ENCODE assay signal across 9 cellular contexts in genomic region chr6:33392979-33393378, GRCh38. TPM values are rescaled to one million over a fixed set of nuclear protein-coding genes. Genes with fewer than 3 reads are reported as not detected.
DNase-seq lines count a peak whose midpoint lies in the region; ATAC-seq and TF ChIP-seq lines count a peak whose summit lies in the region.
"Had no signal": no experiment of that assay in that cellular context is flagged by ENCODE, and none has a peak within 500 bp of the region (broad histone marks: within the 10 kb centered on the region; RNA-seq: fewer than 3 reads in every experiment).

No MANE protein-coding gene starts in this region.

- H3K4me3 ChIP-seq in AG04450 (ENCODE audit: low read depth, low read length) (peak overlapping the region; percentile 92), H7 (ENCODE audit: insufficient read depth, low read depth, low read length) (peak overlapping the region; percentile 98), iPS-18a (ENCODE audit: low read length) (peak overlapping the region; percentile 94)

- H3K27ac ChIP-seq in AG04450 (ENCODE audit: low read depth, low read length) = no peak overlapping the region
- no peak overlapping the region for H3K27ac ChIP-seq in iPS-18a (ENCODE audit: low read length)

- POLR2A ChIA-PET in AG04450 (lab: Yijun Ruan, JAX) = no interaction called here
- POLR2A ChIA-PET in WTC11 (lab: Charles Lee) = no interaction called here

- no peak for DNase-seq in AG04450 (ENCODE audit: low read depth, low spot score)
- no peak for DNase-seq in H7
- no peak for DNase-seq in WTC11 (ENCODE audit: low spot score)
- DNase-seq in kidney tubule cell (ENCODE audit: low spot score) = no peak
- DNase-seq in epidermal melanocyte (ENCODE audit: insufficient read length, low spot score) = no peak
- DNase-seq: NCI-H510A had no signal

- peaks cover 34% of the 10 kb centered on the region for H3K4me1 Mint-ChIP-seq in WTC11

- peak overlapping the region; percentile 96 for H3K4me3 Mint-ChIP-seq in WTC11

- H3K9me3 Mint-ChIP-seq in WTC11 = no peaks in the 10 kb centered on the region

- peaks cover 4% of the 10 kb centered on the region; the same call in 1 of the 2 replicates for H3K27me3 Mint-ChIP-seq in WTC11 (ENCODE audit: low read depth)

- ATAC-seq in WTC11 (no peak), GM18868 (IDR thresholded peaks at IDR 0.05; ENCODE audit: unreplicated experiment) (no peak), HG02973 (IDR thresholded peaks at IDR 0.05; ENCODE audit: unreplicated experiment) (no peak)

- H3K9ac ChIP-seq in iPS-18a (ENCODE audit: low read length) = peak overlapping the region; percentile 73

- H3K36me3 Mint-ChIP-seq in WTC11 = peaks cover 15% of the 10 kb centered on the region

- H3K36me3 ChIP-seq in H7 (replicated peaks; ENCODE audit: control insufficient read depth, insufficient read depth, low read length) (peaks cover 4% of the 10 kb centered on the region; the same call in 1 of the 2 replicates), iPS-18a (ENCODE audit: control insufficient read depth, low read depth, low read length) (peaks cover 9% of the 10 kb centered on the region)

- no peak for TF ChIP-seq CTCF in AG04450 (IDR thresholded peaks at IDR 0.05; ENCODE audit: low read depth, low read length)
- no peak for TF ChIP-seq CTCF in WTC11 (IDR thresholded peaks at IDR 0.05)

- peaks cover 8% of the 10 kb centered on the region for H3K4me1 ChIP-seq in iPS-18a (ENCODE audit: control insufficient read depth, low read depth, low read length)

- H3K9me3 ChIP-seq in AG04450 (ENCODE audit: control insufficient read depth, insufficient read depth, low read length) (no peaks in the 10 kb centered on the region; the same call in 1 of the 2 replicates), iPS-18a (ENCODE audit: control insufficient read depth, low read depth, low read length) (no peaks in the 10 kb centered on the region)

- H3K27me3 ChIP-seq in AG04450 (ENCODE audit: control insufficient read depth, insufficient read depth, low read length) = no peaks in the 10 kb centered on the region
- no peaks in the 10 kb centered on the region for H3K27me3 ChIP-seq in H7 (ENCODE audit: control insufficient read depth, insufficient read depth, low read length)
- no peaks in the 10 kb centered on the region for H3K27me3 ChIP-seq in iPS-18a (ENCODE audit: control insufficient read depth, insufficient read depth, low read length)

- peak overlapping the region; percentile 99 for H3K27ac Mint-ChIP-seq in WTC11

- CTCF ChIA-PET in AG04450 (lab: Charles Lee) (no interaction called here), WTC11 (lab: Charles Lee) (no interaction called here)

TF ChIP-seq in WTC11, 78 proteins besides CTCF, POLR2A, EP300 and RAD21 (continues in another document):
- TF ChIP-seq, protein P1, sequence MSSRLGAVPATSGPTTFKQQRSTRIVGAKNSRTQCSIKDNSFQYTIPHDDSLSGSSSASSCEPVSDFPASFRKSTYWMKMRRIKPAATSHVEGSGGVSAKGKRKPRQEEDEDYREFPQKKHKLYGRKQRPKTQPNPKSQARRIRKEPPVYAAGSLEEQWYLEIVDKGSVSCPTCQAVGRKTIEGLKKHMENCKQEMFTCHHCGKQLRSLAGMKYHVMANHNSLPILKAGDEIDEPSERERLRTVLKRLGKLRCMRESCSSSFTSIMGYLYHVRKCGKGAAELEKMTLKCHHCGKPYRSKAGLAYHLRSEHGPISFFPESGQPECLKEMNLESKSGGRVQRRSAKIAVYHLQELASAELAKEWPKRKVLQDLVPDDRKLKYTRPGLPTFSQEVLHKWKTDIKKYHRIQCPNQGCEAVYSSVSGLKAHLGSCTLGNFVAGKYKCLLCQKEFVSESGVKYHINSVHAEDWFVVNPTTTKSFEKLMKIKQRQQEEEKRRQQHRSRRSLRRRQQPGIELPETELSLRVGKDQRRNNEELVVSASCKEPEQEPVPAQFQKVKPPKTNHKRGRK (CRISPR knock-in tag; IDR thresholded peaks at IDR 0.05; ENCODE audit: borderline replicate concordance) = no peak
- TF ChIP-seq FOXK1 (CRISPR knock-in tag; IDR thresholded peaks at IDR 0.05) (no peak), TEAD1 (CRISPR knock-in tag; IDR thresholded peaks at IDR 0.05) (no peak), ZNF671 (CRISPR knock-in tag; IDR thresholded peaks at IDR 0.05) (no peak), CREM (CRISPR knock-in tag; IDR thresholded peaks at IDR 0.05) (no peak), AFF4 (CRISPR knock-in tag; IDR thresholded peaks at IDR 0.05; ENCODE audit: borderline replicate concordance) (no peak), TEAD4 (CRISPR knock-in tag; IDR thresholded peaks at IDR 0.05) (no peak), MYBL2 (CRISPR knock-in tag; IDR thresholded peaks at IDR 0.05) (no peak), NR3C1 (CRISPR knock-in tag; conservative IDR thresholded peaks at IDR 0.05; ENCODE audit: low read depth) (no peak)
- TF ChIP-seq, protein P2, sequence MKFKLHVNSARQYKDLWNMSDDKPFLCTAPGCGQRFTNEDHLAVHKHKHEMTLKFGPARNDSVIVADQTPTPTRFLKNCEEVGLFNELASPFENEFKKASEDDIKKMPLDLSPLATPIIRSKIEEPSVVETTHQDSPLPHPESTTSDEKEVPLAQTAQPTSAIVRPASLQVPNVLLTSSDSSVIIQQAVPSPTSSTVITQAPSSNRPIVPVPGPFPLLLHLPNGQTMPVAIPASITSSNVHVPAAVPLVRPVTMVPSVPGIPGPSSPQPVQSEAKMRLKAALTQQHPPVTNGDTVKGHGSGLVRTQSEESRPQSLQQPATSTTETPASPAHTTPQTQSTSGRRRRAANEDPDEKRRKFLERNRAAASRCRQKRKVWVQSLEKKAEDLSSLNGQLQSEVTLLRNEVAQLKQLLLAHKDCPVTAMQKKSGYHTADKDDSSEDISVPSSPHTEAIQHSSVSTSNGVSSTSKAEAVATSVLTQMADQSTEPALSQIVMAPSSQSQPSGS (CRISPR knock-in tag; IDR thresholded peaks at IDR 0.05; ENCODE audit: borderline replicate concordance, low read depth) = no peak
- TF ChIP-seq, protein P3, sequence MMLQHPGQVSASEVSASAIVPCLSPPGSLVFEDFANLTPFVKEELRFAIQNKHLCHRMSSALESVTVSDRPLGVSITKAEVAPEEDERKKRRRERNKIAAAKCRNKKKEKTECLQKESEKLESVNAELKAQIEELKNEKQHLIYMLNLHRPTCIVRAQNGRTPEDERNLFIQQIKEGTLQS (CRISPR knock-in tag; conservative IDR thresholded peaks at IDR 0.05) = no peak

RNA-seq across cellular contexts. Expression of gene KIFC1, which starts 1.4 kb away (rescaled TPM):
- 10.2 TPM in 2 replicates for polyA plus RNA-seq in AG04450 (2011; rRNA removed)
- polyA minus RNA-seq in AG04450 (2011; rRNA and poly(A)+ RNA removed) = 13.0 and 14.6 TPM in 2 replicates
- total RNA-seq in H7 (2014; rRNA removed; shearing (Covaris generic)) = 101 and 113 TPM in 2 replicates
- total RNA-seq in WTC11 (2021) = 79.5 to 97.3 TPM (median 83.7 TPM) in 3 replicates

RNA-seq across cellular contexts. Expression of gene PHF1, which starts 17.8 kb away (rescaled TPM):
- polyA plus RNA-seq in AG04450 (2011; rRNA removed) = 26.6 and 29.7 TPM in 2 replicates
- polyA minus RNA-seq in AG04450 (2011; rRNA and poly(A)+ RNA removed) = 23.6 and 32.0 TPM in 2 replicates
- total RNA-seq in H7 (2014; rRNA removed; shearing (Covaris generic)) = 38.3 and 41.9 TPM in 2 replicates
- total RNA-seq in WTC11 (2021) = 60.0 to 63.6 TPM (median 60.2 TPM) in 3 replicates

RNA-seq across cellular contexts. Expression of gene CUTA, which starts 24.9 kb away (rescaled TPM):
- polyA plus RNA-seq in AG04450 (2011; rRNA removed) = 298 and 340 TPM in 2 replicates
- 153 and 179 TPM in 2 replicates for polyA minus RNA-seq in AG04450 (2011; rRNA and poly(A)+ RNA removed)
- 168 and 188 TPM in 2 replicates for total RNA-seq in H7 (2014; rRNA removed; shearing (Covaris generic))
- 229 to 247 TPM (median 243 TPM) in 3 replicates for total RNA-seq in WTC11 (2021)

RNA-seq across cellular contexts. Expression of gene SYNGAP1, which starts 26.9 kb away (rescaled TPM):
- 5.3 and 6.5 TPM in 2 replicates for polyA plus RNA-seq in AG04450 (2011; rRNA removed)
- 7.9 and 9.1 TPM in 2 replicates for polyA minus RNA-seq in AG04450 (2011; rRNA and poly(A)+ RNA removed)
- total RNA-seq in H7 (2014; rRNA removed; shearing (Covaris generic)) = 8.3 and 13.4 TPM in 2 replicates
- total RNA-seq in WTC11 (2021) = 139 to 172 TPM (median 160 TPM) in 3 replicates
